12 cellular contexts compared by ENCODE assay signal in genomic region chr2:11370377-11371098, GRCh38. TPM values are rescaled to one million over a fixed set of nuclear protein-coding genes. Genes with fewer than 3 reads are reported as not detected.
A peak's percentile ranks its signal among the peaks of the same experiment; 100 is the strongest.
DNase-seq lines count a peak whose midpoint lies in the region; TF ChIP-seq lines count a peak whose summit lies in the region.
"Had no signal": no experiment of that assay in that cellular context is flagged by ENCODE, and none has a peak within 500 bp of the region (broad histone marks: within the 10 kb centered on the region; RNA-seq: fewer than 3 reads in every experiment).

No MANE protein-coding gene starts in this region.

- no peak for TF ChIP-seq POLR2A in tibial nerve (IDR thresholded peaks at IDR 0.05)

- intact Hi-C loops in A673 (cut with micrococcal nuclease; ENCODE audit: unreplicated experiment) = no loop called here

- no peaks in the 10 kb centered on the region for H3K36me3 ChIP-seq in tibial nerve
- H3K36me3 ChIP-seq in A673 (ENCODE audit: insufficient read depth, low read length, poor library complexity, severe bottlenecking) = no peaks in the 10 kb centered on the region
- H3K36me3 ChIP-seq: ascending aorta, spleen had no signal

- TF ChIP-seq EP300 in tibial nerve (IDR thresholded peaks at IDR 0.05) = no peak

- WGBS in tibial nerve, 2 donors = 87 to 95% methylated on average over 10 of the region's 10 CpGs

- BruUV-seq in A673 (replicated peaks; lab: Mats Ljungman, UMichigan) = no TSS peak

- POLR2A ChIA-PET in A673 (lab: Charles Lee; ENCODE audit: low non-redundant PET) = no interaction called here

- no peak for TF ChIP-seq CTCF in tibial nerve (IDR thresholded peaks at IDR 0.05)
- TF ChIP-seq CTCF in A673 (conservative IDR thresholded peaks at IDR 0.05; ENCODE audit: low read depth, low read length) = no peak

- DNase-seq in A172 (ENCODE audit: low spot score) (peak; percentile 30), HuH-7.5 (ENCODE audit: low spot score) (peak; percentile 59), SW480 (ENCODE audit: low spot score) (peak; percentile 44), kidney tubule cell (ENCODE audit: low spot score) (peak; percentile 79), NK-92 (lab: John Stamatoyannopoulos, UW; ENCODE audit: unreplicated experiment) (no peak), tibial nerve (ENCODE audit: low spot score in 2 of 2) (no peak), RKO (ENCODE audit: low spot score) (no peak), A673 (ENCODE audit: low spot score) (no peak)
- DNase-seq: activated T-cell treated with anti-CD3 and anti-CD28 coated beads for 4 hours, NCI-H1417 treated with DMSO at 0.1 percent for 48 hours, spleen had no signal

- H3K4me3 ChIP-seq in tibial nerve (no peak overlapping the region), A673 (ENCODE audit: low read depth, low read length, poor library complexity, severe bottlenecking) (no peak overlapping the region)
- H3K4me3 ChIP-seq: ascending aorta, spleen had no signal

- CTCF ChIA-PET in A673 (lab: Charles Lee) = no interaction called here

- H3K4me1 ChIP-seq in tibial nerve (peaks cover 0 to 44% (median 28%) of the 10 kb centered on the region in 4 donors), A673 (ENCODE audit: insufficient read depth, low read length, poor library complexity, severe bottlenecking) (peaks cover 15% of the 10 kb centered on the region)

- H3K27ac ChIP-seq in tibial nerve (peak overlapping the region in 1 of 4 donors; percentile 0), A673 (ENCODE audit: low read depth, low read length, poor library complexity, severe bottlenecking) (no peak overlapping the region)
- H3K27ac ChIP-seq: ascending aorta, spleen had no signal

- no peaks in the 10 kb centered on the region for H3K9me3 ChIP-seq in tibial nerve
- no peaks in the 10 kb centered on the region for H3K9me3 ChIP-seq in A673 (ENCODE audit: low read depth, low read length, poor library complexity, severe bottlenecking)
- H3K9me3 ChIP-seq: ascending aorta, spleen had no signal

- no peaks in the 10 kb centered on the region for H3K27me3 ChIP-seq in tibial nerve
- no peaks in the 10 kb centered on the region for H3K27me3 ChIP-seq in A673 (replicated peaks; ENCODE audit: insufficient read depth, low read depth, low read length, poor library complexity)
- H3K27me3 ChIP-seq: ascending aorta, spleen had no signal

RNA-seq across cellular contexts. Expression of gene ROCK2, which starts 26.1 kb away (rescaled TPM):
- 37.8 and 44.6 TPM in 2 replicates for total RNA-seq in A172 (2014; rRNA removed; shearing (Covaris generic))
- 10 to 100 TPM; 56.4 to 81.6 (median 60.7) TPM for total RNA-seq in tibial nerve
- total RNA-seq in A673 (2021) = 46.2 and 49.4 TPM in 2 replicates

Comparison
In these comparisons a context has a peak if more than half of its experiments do, and no peak if none do; other contexts are left out.
1. DNase-seq: peak in A172 (single experiment), HuH-7.5 (single experiment), SW480 (single experiment) and kidney tubule cell (single experiment); none in NK-92 (single experiment), tibial nerve (0 of 2), RKO (single experiment) and A673 (single experiment).